In genomic region chr1:119373465-119373864, GRCh38 we compare ENCODE assay signal across 13 cellular contexts. TPM values are rescaled to one million over a fixed set of nuclear protein-coding genes. Genes with fewer than 3 reads are reported as not detected.
DNase-seq lines count a peak whose midpoint lies in the region; ATAC-seq and TF ChIP-seq lines count a peak whose summit lies in the region.
"Had no signal": no experiment of that assay in that cellular context is flagged by ENCODE, and none has a peak within 500 bp of the region (broad histone marks: within the 10 kb centered on the region; RNA-seq: fewer than 3 reads in every experiment).

No MANE protein-coding gene starts in this region.

- TF ChIP-seq CTCF in fibroblast of mammary gland (conservative IDR thresholded peaks at IDR 0.05; ENCODE audit: control insufficient read depth, insufficient read depth, low read depth, low read length) (no peak), body of pancreas (IDR thresholded peaks at IDR 0.05) (no peak)

- TF ChIP-seq POLR2A in body of pancreas (IDR thresholded peaks at IDR 0.05), result no peak

- H3K27me3 ChIP-seq in body of pancreas, result no peaks in the 10 kb centered on the region

- intact Hi-C loops in body of pancreas (cut with DNase I), result no loop called here

- no peaks in the 10 kb centered on the region for H3K36me3 ChIP-seq in body of pancreas (replicated peaks in 1 of 2; ENCODE audit: insufficient read depth in 1 of 2, low read depth in 2 of 2)

- H3K27ac ChIP-seq in body of pancreas, result no peak overlapping the region

- 71 to 77% methylated on average over 2 of the region's 2 CpGs for WGBS in body of pancreas, 2 donors

- ATAC-seq in body of pancreas, result no peak
- ATAC-seq in GM21825 (IDR thresholded peaks at IDR 0.05; ENCODE audit: unreplicated experiment), result no peak

- H3K4me3 ChIP-seq in fibroblast of mammary gland (ENCODE audit: control insufficient read depth, low read depth, low read length) (no peak overlapping the region), body of pancreas (no peak overlapping the region)

- H3K9me3 ChIP-seq in body of pancreas, result no peaks in the 10 kb centered on the region

- DNase-seq in AG08395 (ENCODE audit: low spot score) (peak; percentile 39), H4 (ENCODE audit: low spot score) (peak; percentile 86), NCI-H226 (peak; percentile 32), fibroblast of mammary gland (ENCODE audit: low read depth) (peak; percentile 54), body of pancreas (no peak), NCI-H2196 (lab: John Stamatoyannopoulos, UW; ENCODE audit: unreplicated experiment) (no peak)
- DNase-seq in central memory CD4-positive, alpha-beta T cell, result no peak
- DNase-seq: activated CD4-positive, alpha-beta memory T cell treated with anti-CD3 and anti-CD28 coated beads for 36 hours; amygdala; effector memory CD4-positive, alpha-beta T cell; right cardiac atrium had no signal

- H3K4me1 ChIP-seq in body of pancreas, result peaks cover 12% of the 10 kb centered on the region

RNA-seq across cellular contexts. Expression of gene HAO2, which starts 4.9 kb away (rescaled TPM):
- total RNA-seq in H4 (2014; rRNA removed; shearing (Covaris generic)), result not detected in 2 replicates
- not detected for total RNA-seq in body of pancreas
- total RNA-seq: activated CD4-positive, alpha-beta memory T cell treated with anti-CD3 and anti-CD28 coated beads for 36 hours; mononuclear cell; right cardiac atrium had no signal

RNA-seq across cellular contexts. Expression of gene HSD3B2, which starts 41.5 kb away (rescaled TPM):
- total RNA-seq in H4 (2014; rRNA removed; shearing (Covaris generic)), result not detected in 2 replicates
- not detected for total RNA-seq in body of pancreas
- total RNA-seq: activated CD4-positive, alpha-beta memory T cell treated with anti-CD3 and anti-CD28 coated beads for 36 hours; mononuclear cell had no signal

Comparison
In these comparisons a context has a peak if more than half of its experiments do, and no peak if none do; other contexts are left out.
1. DNase-seq: peak in AG08395 (single experiment), H4 (single experiment), NCI-H226 (single experiment) and fibroblast of mammary gland (single experiment); none in central memory CD4-positive, alpha-beta T cell (single experiment), body of pancreas (0 of 4) and NCI-H2196 (single experiment).